Comparison of ENCODE assay signal across 12 cellular contexts in the genomic region with DNA sequence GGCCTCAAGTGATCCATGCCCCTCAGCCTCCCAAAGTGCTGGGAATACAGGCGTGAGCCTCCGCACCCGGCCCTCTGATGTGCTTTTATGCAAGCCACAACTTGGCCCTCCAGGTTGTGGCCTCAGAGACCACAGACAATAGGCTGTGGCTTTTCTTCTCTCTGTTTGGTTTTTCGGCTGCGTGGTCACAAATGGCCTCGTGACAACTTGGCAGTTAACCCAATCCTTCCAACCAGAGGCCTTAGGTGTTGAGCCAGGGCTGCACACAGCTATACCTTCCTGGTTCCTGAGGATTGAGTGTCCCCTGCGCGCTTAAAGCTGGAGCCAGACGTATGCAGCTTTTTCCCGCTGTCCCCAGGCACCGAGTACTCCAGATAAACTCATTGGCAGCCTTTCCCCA. TPM values are rescaled to one million over a fixed set of nuclear protein-coding genes. Genes with fewer than 3 reads are reported as not detected.
DNase-seq lines count a peak whose midpoint lies in the region; ATAC-seq and TF ChIP-seq lines count a peak whose summit lies in the region.
"Had no signal": no experiment of that assay in that cellular context is flagged by ENCODE, and none has a peak within 500 bp of the region (broad histone marks: within the 10 kb centered on the region; RNA-seq: fewer than 3 reads in every experiment).

No MANE protein-coding gene starts in this region.

- no peaks in the 10 kb centered on the region for H4K20me1 ChIP-seq in BLaER1 treated with 17β-estradiol and CSF1 and Interleukin-3, amounts not matched to agents 10 nM and 100 nM

- H3K4me3 Mint-ChIP-seq in activated CD4-positive, alpha-beta memory T cell treated with anti-CD3 and anti-CD28 coated beads for 36 hours: no peak overlapping the region

- H3K27me3 Mint-ChIP-seq in activated CD4-positive, alpha-beta memory T cell treated with anti-CD3 and anti-CD28 coated beads for 36 hours: no peaks in the 10 kb centered on the region

- H3K27ac ChIP-seq in BLaER1 treated with 17β-estradiol and CSF1 and Interleukin-3, amounts not matched to agents 10 nM and 100 nM: peak overlapping the region; percentile 78 to 96 (median 88)
- peak overlapping the region in 2 of 3 donors; percentile 47 to 48 for H3K27ac ChIP-seq in right lobe of liver
- H3K27ac ChIP-seq: transverse colon had no signal

- intact Hi-C loops in right lobe of liver (cut with DNase I): no loop called here
- intact Hi-C loops in activated CD4-positive, alpha-beta memory T cell treated with anti-CD3 and anti-CD28 coated beads for 36 hours (cut with micrococcal nuclease): no loop called here

- TF ChIP-seq POLR2A in right lobe of liver (IDR thresholded peaks at IDR 0.05): no peak

- CTCF ChIA-PET in activated CD4-positive, alpha-beta memory T cell treated with anti-CD3 and anti-CD28 coated beads for 36 hours (lab: Charles Lee): no interaction called here

- H3K4me1 ChIP-seq in BLaER1 treated with 17β-estradiol and CSF1 and Interleukin-3, amounts not matched to agents 10 nM and 100 nM: peaks cover 28 to 96% (median 77%) of the 10 kb centered on the region in 10 experiments
- peaks cover 0 to 8% (median 0%) of the 10 kb centered on the region in 4 donors for H3K4me1 ChIP-seq in right lobe of liver

- no peaks in the 10 kb centered on the region for H3K36me3 ChIP-seq in BLaER1 treated with 17β-estradiol and CSF1 and Interleukin-3, amounts not matched to agents 10 nM and 100 nM
- H3K36me3 ChIP-seq in right lobe of liver: no peaks in the 10 kb centered on the region
- H3K36me3 ChIP-seq: transverse colon had no signal

- H3K36me3 Mint-ChIP-seq in activated CD4-positive, alpha-beta memory T cell treated with anti-CD3 and anti-CD28 coated beads for 36 hours: no peaks in the 10 kb centered on the region

- H3K9me3 ChIP-seq in BLaER1 treated with 17β-estradiol and CSF1 and Interleukin-3, amounts not matched to agents 10 nM and 100 nM (replicated peaks in 1 of 11): no peaks in the 10 kb centered on the region
- H3K9me3 ChIP-seq in right lobe of liver: no peaks in the 10 kb centered on the region
- H3K9me3 ChIP-seq: mucosa of descending colon, transverse colon had no signal

- no peaks in the 10 kb centered on the region for H3K9me3 Mint-ChIP-seq in activated CD4-positive, alpha-beta memory T cell treated with anti-CD3 and anti-CD28 coated beads for 36 hours

- no peak overlapping the region for H3K27ac Mint-ChIP-seq in activated CD4-positive, alpha-beta memory T cell treated with anti-CD3 and anti-CD28 coated beads for 36 hours

- WGBS in right lobe of liver (ENCODE audit: insufficient coverage, low coverage, low lambda C conversion rate, missing lambda C conversion rate): 50% methylated on average over 8 of the region's 11 CpGs

- no peaks in the 10 kb centered on the region for H3K4me1 Mint-ChIP-seq in activated CD4-positive, alpha-beta memory T cell treated with anti-CD3 and anti-CD28 coated beads for 36 hours (ENCODE audit: low read depth)

- POLR2A ChIA-PET in activated CD4-positive, alpha-beta memory T cell treated with anti-CD3 and anti-CD28 coated beads for 36 hours (lab: Charles Lee): no interaction called here

- DNase-seq in RPMI8226 (peak; percentile 19), right lobe of liver (peak in 1 of 3 donors; percentile 43), G401 (ENCODE audit: low spot score) (no peak)
- DNase-seq in activated CD4-positive, alpha-beta memory T cell treated with anti-CD3 and anti-CD28 coated beads for 36 hours: no peak
- DNase-seq: mucosa of descending colon, T1000, transverse colon had no signal

- in situ Hi-C loops in G401 (cut with HindIII; ENCODE audit: low sequenced_read_pairs): no loop called here

- H3K4me3 ChIP-seq in BLaER1 treated with 17β-estradiol and CSF1 and Interleukin-3, amounts not matched to agents 10 nM and 100 nM: no peak overlapping the region; a peak in 2 of 20 replicates
- H3K4me3 ChIP-seq in right lobe of liver: no peak overlapping the region
- H3K4me3 ChIP-seq: mucosa of descending colon, transverse colon had no signal

- no peak for TF ChIP-seq CTCF in right lobe of liver (IDR thresholded peaks at IDR 0.05)

- ATAC-seq in GM21360 (IDR thresholded peaks at IDR 0.05; ENCODE audit: unreplicated experiment): peak; percentile 36
- peak; percentile 41 to 65 (median 51) for ATAC-seq in right lobe of liver
- no peak for ATAC-seq in HG03457 (IDR thresholded peaks at IDR 0.05; ENCODE audit: unreplicated experiment)
- no peak for ATAC-seq in GM19397 (IDR thresholded peaks at IDR 0.05; ENCODE audit: unreplicated experiment)

- H3K27me3 ChIP-seq in BLaER1 treated with 17β-estradiol and CSF1 and Interleukin-3, amounts not matched to agents 10 nM and 100 nM: no peaks in the 10 kb centered on the region
- H3K27me3 ChIP-seq in right lobe of liver: no peaks in the 10 kb centered on the region
- H3K27me3 ChIP-seq: transverse colon had no signal

- peak overlapping the region; percentile 41 to 80 (median 75) for H3K9ac ChIP-seq in BLaER1 treated with 17β-estradiol and CSF1 and Interleukin-3, amounts not matched to agents 10 nM and 100 nM

- peak overlapping the region; percentile 78 to 92 (median 84) for H3K4me2 ChIP-seq in BLaER1 treated with 17β-estradiol and CSF1 and Interleukin-3, amounts not matched to agents 10 nM and 100 nM

RNA-seq across cellular contexts. Expression of a gene that starts 6.3 kb away (rescaled TPM):
- total RNA-seq in right lobe of liver: 1 to 10 TPM in 1 of 6 experiments, under 1 TPM in 3, not detected in 2; 0.15 to 3.0 (median 0.30) TPM
- total RNA-seq in activated CD4-positive, alpha-beta memory T cell treated with anti-CD3 and anti-CD28 coated beads for 36 hours: not detected
- not detected in 2 replicates for total RNA-seq in G401 (2014; rRNA removed; shearing (Covaris generic))
- total RNA-seq: epithelial cell of proximal tubule had no signal

Comparison
In these comparisons a context has a peak if more than half of its experiments do, and no peak if none do; other contexts are left out.
1. ATAC-seq: peak in GM21360 (single experiment) and right lobe of liver (4 of 4); none in HG03457 (single experiment) and GM19397 (single experiment).